Comparison of ENCODE assay signal across 14 cellular contexts in the genomic region with DNA sequence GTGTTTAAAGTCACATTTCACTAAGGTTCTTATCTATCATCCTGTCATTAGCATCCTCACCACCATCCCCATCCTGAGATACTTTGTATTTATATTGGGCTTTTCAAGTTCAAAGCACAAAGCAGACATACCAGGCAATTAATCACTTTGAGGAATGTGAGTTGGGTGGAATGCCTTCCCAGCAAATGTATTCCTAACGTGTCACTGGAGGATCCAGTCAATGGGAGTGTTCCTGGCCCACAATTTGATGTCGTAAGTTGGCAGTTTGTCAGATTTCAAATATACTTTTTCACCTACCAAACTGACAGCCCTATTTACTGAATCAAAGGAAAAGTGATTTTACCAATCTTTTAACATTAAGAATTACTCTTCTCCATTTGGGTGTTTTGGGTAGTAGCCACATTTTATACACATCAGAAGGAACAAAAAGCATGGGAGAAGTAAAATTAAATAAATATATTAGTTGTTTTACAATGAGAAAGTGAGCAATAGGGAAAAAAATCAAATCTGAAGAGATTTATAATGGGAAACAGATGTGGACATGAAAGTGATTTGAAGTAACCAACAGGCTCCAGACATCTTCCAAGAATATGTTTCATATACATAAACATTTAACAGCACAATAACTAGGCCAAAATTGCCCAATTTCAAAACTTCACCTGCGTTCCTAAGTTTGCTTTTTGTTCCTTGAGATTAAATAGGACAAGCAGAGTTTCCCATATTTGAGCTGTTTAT.
DNase-seq lines count a peak whose midpoint lies in the region; ATAC-seq, FAIRE-seq and TF ChIP-seq lines count a peak whose summit lies in the region.
"Had no signal": no experiment of that assay in that cellular context is flagged by ENCODE, and none has a peak within 500 bp of the region (broad histone marks: within the 10 kb centered on the region; RNA-seq: fewer than 3 reads in every experiment).

No MANE protein-coding gene starts in this region.

- no peak overlapping the region for H3K27ac ChIP-seq in CD8-positive, alpha-beta T cell (ENCODE audit: low read depth, low read length)
- H3K27ac ChIP-seq: C4-2B, heart left ventricle, upper lobe of right lung had no signal

- no peaks in the 10 kb centered on the region for H3K27me3 ChIP-seq in bronchial epithelial cell (ENCODE audit: control insufficient read depth, insufficient read depth, low read length)
- no peaks in the 10 kb centered on the region for H3K27me3 ChIP-seq in CD8-positive, alpha-beta T cell (ENCODE audit: insufficient read depth, low read length)
- H3K27me3 ChIP-seq: heart left ventricle, upper lobe of right lung had no signal

- POLR2A ChIA-PET in CD8-positive, alpha-beta T cell (lab: Charles Lee), result no interaction called here

- H3K9me3 ChIP-seq in CD8-positive, alpha-beta T cell (ENCODE audit: low read length), result no peaks in the 10 kb centered on the region
- H3K9me3 ChIP-seq: heart left ventricle, upper lobe of right lung had no signal

- H3K36me3 ChIP-seq in bronchial epithelial cell (ENCODE audit: control insufficient read depth, insufficient read depth, low read length), result no peaks in the 10 kb centered on the region
- no peaks in the 10 kb centered on the region for H3K36me3 ChIP-seq in CD8-positive, alpha-beta T cell (ENCODE audit: insufficient read depth, low read length)
- H3K36me3 ChIP-seq: heart left ventricle, upper lobe of right lung had no signal

- no peaks in the 10 kb centered on the region for H3K27me3 Mint-ChIP-seq in CD8-positive, alpha-beta T cell (ENCODE audit: low read depth)
- H3K27me3 Mint-ChIP-seq: activated CD4-positive, alpha-beta memory T cell treated with anti-CD3 and anti-CD28 coated beads for 36 hours had no signal

- H3K4me1 Mint-ChIP-seq in CD8-positive, alpha-beta T cell (ENCODE audit: low read depth), result no peaks in the 10 kb centered on the region

- no peaks in the 10 kb centered on the region for H3K36me3 Mint-ChIP-seq in CD8-positive, alpha-beta T cell
- H3K36me3 Mint-ChIP-seq: activated CD4-positive, alpha-beta memory T cell treated with anti-CD3 and anti-CD28 coated beads for 36 hours had no signal

- no peaks in the 10 kb centered on the region for H3K9me3 Mint-ChIP-seq in CD8-positive, alpha-beta T cell

- FAIRE-seq in bronchial epithelial cell (lab: Jason Lieb, UNC), result no peak

- CTCF ChIA-PET in CD8-positive, alpha-beta T cell (lab: Charles Lee), result no interaction called here

- TF ChIP-seq CTCF in bronchial epithelial cell (IDR thresholded peaks at IDR 0.05; ENCODE audit: insufficient read depth, low read length, severe bottlenecking), result no peak
- no peak for TF ChIP-seq CTCF in CD8-positive, alpha-beta T cell (IDR thresholded peaks at IDR 0.05)

- ATAC-seq in CD8-positive, alpha-beta T cell, result no peak
- no peak for ATAC-seq in GM18868 (IDR thresholded peaks at IDR 0.05; ENCODE audit: unreplicated experiment)
- ATAC-seq: heart left ventricle, upper lobe of right lung had no signal

- no peak overlapping the region for H3K27ac Mint-ChIP-seq in CD8-positive, alpha-beta T cell
- H3K27ac Mint-ChIP-seq: activated CD4-positive, alpha-beta memory T cell treated with anti-CD3 and anti-CD28 coated beads for 36 hours had no signal

- intact Hi-C loops in CD8-positive, alpha-beta T cell (cut with DNase I, micrococcal nuclease), result no loop called here

- H3K4me3 ChIP-seq in bronchial epithelial cell (ENCODE audit: low read depth, low read length), result no peak overlapping the region
- H3K4me3 ChIP-seq in CD8-positive, alpha-beta T cell (ENCODE audit: low read depth, low read length), result no peak overlapping the region
- H3K4me3 ChIP-seq: heart left ventricle, upper lobe of right lung had no signal

- H3K4me3 Mint-ChIP-seq in CD8-positive, alpha-beta T cell, result no peak overlapping the region
- H3K4me3 Mint-ChIP-seq: activated CD4-positive, alpha-beta memory T cell treated with anti-CD3 and anti-CD28 coated beads for 36 hours had no signal

- DNase-seq in AG08395 (ENCODE audit: low spot score) (peak; percentile 74), HT1080 (ENCODE audit: low read depth) (peak; percentile 20), bronchial epithelial cell (ENCODE audit: low read depth) (peak; percentile 74), left kidney (ENCODE audit: low read depth, low spot score) (peak; percentile 65), NCI-H2196 treated with DMSO at 0.1 percent for 48 hours (lab: John Stamatoyannopoulos, UW; ENCODE audit: unreplicated experiment) (no peak), midbrain (lab: John Stamatoyannopoulos, UW) (no peak)
- no peak for DNase-seq in CD8-positive, alpha-beta T cell
- DNase-seq: activated CD4-positive, alpha-beta memory T cell treated with anti-CD3 and anti-CD28 coated beads for 36 hours; activated effector memory CD4-positive, alpha-beta T cell treated with anti-CD3 and anti-CD28 coated beads, Interleukin-2, amount 50 U/mL, for 16 hours; heart left ventricle; NCI-H187 treated with DMSO at 0.1 percent for 48 hours; upper lobe of right lung had no signal

- H3K4me1 ChIP-seq in CD8-positive, alpha-beta T cell (ENCODE audit: insufficient read depth, low read length), result no peaks in the 10 kb centered on the region
- H3K4me1 ChIP-seq: upper lobe of right lung had no signal

Comparison
In these comparisons a context has a peak if more than half of its experiments do, and no peak if none do; other contexts are left out.
1. DNase-seq: peak in AG08395 (single experiment), HT1080 (single experiment), bronchial epithelial cell (single experiment) and left kidney (single experiment); none in NCI-H2196 treated with DMSO at 0.1 percent for 48 hours (single experiment), CD8-positive, alpha-beta T cell (0 of 7) and midbrain (single experiment).